In genomic region chr11:26137651-26138050, GRCh38 we compare ENCODE assay signal across 27 cellular contexts.
DNase-seq lines count a peak whose midpoint lies in the region; ATAC-seq and TF ChIP-seq lines count a peak whose summit lies in the region.
"Had no signal": no experiment of that assay in that cellular context is flagged by ENCODE, and none has a peak within 500 bp of the region (broad histone marks: within the 10 kb centered on the region; RNA-seq: fewer than 3 reads in every experiment).

No MANE protein-coding gene starts in this region.

- H3K4me1 Mint-ChIP-seq in activated naive CD4-positive, alpha-beta T cell treated with anti-CD3 and anti-CD28 coated beads for 36 hours (ENCODE audit: low read depth), result no peaks in the 10 kb centered on the region

- no peaks in the 10 kb centered on the region for H3K9me3 ChIP-seq in RWPE2 (ENCODE audit: severe bottlenecking)
- H3K9me3 ChIP-seq: Peyer's patch had no signal

- no peak overlapping the region for H3K4me3 ChIP-seq in RWPE2 (ENCODE audit: severe bottlenecking)
- H3K4me3 ChIP-seq in epithelial cell of esophagus (ENCODE audit: low read length), result no peak overlapping the region
- H3K4me3 ChIP-seq in foreskin fibroblast (ENCODE audit: low read depth in 1 of 2, low read length in 2 of 2), result no peak overlapping the region
- H3K4me3 ChIP-seq: Peyer's patch, SK-N-MC had no signal

- CTCF ChIA-PET in activated naive CD4-positive, alpha-beta T cell treated with anti-CD3 and anti-CD28 coated beads for 36 hours (lab: Charles Lee), result no interaction called here

- peak; percentile 41; the same call in 1 of the 3 replicates for ATAC-seq in RWPE2 (ENCODE audit: low read depth)
- ATAC-seq in HG03135 (IDR thresholded peaks at IDR 0.05; ENCODE audit: unreplicated experiment), result no peak

- peak; percentile 11 for DNase-seq in AG20443 (ENCODE audit: low spot score)
- DNase-seq in RWPE2 (ENCODE audit: low spot score), result no peak
- peak; percentile 52 for DNase-seq in epithelial cell of esophagus (ENCODE audit: low read depth)
- peak; percentile 26 to 67 for DNase-seq in foreskin fibroblast
- no peak for DNase-seq in globus pallidus (ENCODE audit: low spot score)
- DNase-seq in activated naive CD4-positive, alpha-beta T cell treated with anti-CD3 and anti-CD28 coated beads for 36 hours, result no peak
- DNase-seq: 8988T, ACHN, Calu3, DMS79 treated with DMSO at 0.1 percent for 48 hours, GF-D8, MM.1S, NCI-H1048, NCI-H1417 treated with DMSO at 0.1 percent for 48 hours, NCI-H1694 treated with DMSO at 0.1 percent for 48 hours, NCI-H2081 treated with DMSO at 0.1 percent for 48 hours, NCI-H2171, NCI-H226, NCI-H510A, NCI-H69, OCI-M1, Peyer's patch, SIG-M5 had no signal

- H3K36me3 ChIP-seq in RWPE2 (ENCODE audit: low read depth), result no peaks in the 10 kb centered on the region
- H3K36me3 ChIP-seq: Peyer's patch had no signal

- no peak overlapping the region for H3K27ac ChIP-seq in RWPE2 (ENCODE audit: poor library complexity, severe bottlenecking)
- H3K27ac ChIP-seq: KMS-11, Peyer's patch, SK-N-MC had no signal

- H3K36me3 Mint-ChIP-seq in activated naive CD4-positive, alpha-beta T cell treated with anti-CD3 and anti-CD28 coated beads for 36 hours (ENCODE audit: low read depth), result no peaks in the 10 kb centered on the region

- no peaks in the 10 kb centered on the region for H3K4me1 ChIP-seq in RWPE2 (ENCODE audit: insufficient read depth, poor library complexity, severe bottlenecking)
- H3K4me1 ChIP-seq: Peyer's patch had no signal

- no peak for TF ChIP-seq CTCF in RWPE2 (IDR thresholded peaks at IDR 0.05; ENCODE audit: poor library complexity, severe bottlenecking)
- no peak for TF ChIP-seq CTCF in epithelial cell of esophagus (IDR thresholded peaks at IDR 0.05; ENCODE audit: insufficient read depth, low read depth, low read length, missing control alignments)
- TF ChIP-seq CTCF in foreskin fibroblast (IDR thresholded peaks at IDR 0.05; ENCODE audit: low read depth, low read length), result no peak

- H3K9me3 Mint-ChIP-seq in activated naive CD4-positive, alpha-beta T cell treated with anti-CD3 and anti-CD28 coated beads for 36 hours, result peaks cover 3% of the 10 kb centered on the region
- H3K9me3 Mint-ChIP-seq: IgD-negative memory B cell had no signal

- no peak overlapping the region for H3K4me3 Mint-ChIP-seq in activated naive CD4-positive, alpha-beta T cell treated with anti-CD3 and anti-CD28 coated beads for 36 hours
- H3K4me3 Mint-ChIP-seq: IgD-negative memory B cell had no signal

- no peaks in the 10 kb centered on the region for H3K27me3 ChIP-seq in RWPE2 (ENCODE audit: insufficient read depth, poor library complexity, severe bottlenecking)
- H3K27me3 ChIP-seq: Peyer's patch had no signal

- H3K27ac Mint-ChIP-seq in activated naive CD4-positive, alpha-beta T cell treated with anti-CD3 and anti-CD28 coated beads for 36 hours, result no peak overlapping the region
- H3K27ac Mint-ChIP-seq: IgD-negative memory B cell had no signal

- H3K27me3 Mint-ChIP-seq in activated naive CD4-positive, alpha-beta T cell treated with anti-CD3 and anti-CD28 coated beads for 36 hours (ENCODE audit: low read depth), result no peaks in the 10 kb centered on the region
- H3K27me3 Mint-ChIP-seq: IgD-negative memory B cell had no signal

- intact Hi-C loops in activated naive CD4-positive, alpha-beta T cell treated with anti-CD3 and anti-CD28 coated beads for 36 hours (cut with micrococcal nuclease), result no loop called here

Comparison
In these comparisons a context has a peak if more than half of its experiments do, and no peak if none do; other contexts are left out.
1. DNase-seq: peak in AG20443 (single experiment), epithelial cell of esophagus (single experiment) and foreskin fibroblast (2 of 2); none in RWPE2 (single experiment), globus pallidus (single experiment) and activated naive CD4-positive, alpha-beta T cell treated with anti-CD3 and anti-CD28 coated beads for 36 hours (single experiment).